1 cellular context compared by ENCODE assay signal in the genomic region with DNA sequence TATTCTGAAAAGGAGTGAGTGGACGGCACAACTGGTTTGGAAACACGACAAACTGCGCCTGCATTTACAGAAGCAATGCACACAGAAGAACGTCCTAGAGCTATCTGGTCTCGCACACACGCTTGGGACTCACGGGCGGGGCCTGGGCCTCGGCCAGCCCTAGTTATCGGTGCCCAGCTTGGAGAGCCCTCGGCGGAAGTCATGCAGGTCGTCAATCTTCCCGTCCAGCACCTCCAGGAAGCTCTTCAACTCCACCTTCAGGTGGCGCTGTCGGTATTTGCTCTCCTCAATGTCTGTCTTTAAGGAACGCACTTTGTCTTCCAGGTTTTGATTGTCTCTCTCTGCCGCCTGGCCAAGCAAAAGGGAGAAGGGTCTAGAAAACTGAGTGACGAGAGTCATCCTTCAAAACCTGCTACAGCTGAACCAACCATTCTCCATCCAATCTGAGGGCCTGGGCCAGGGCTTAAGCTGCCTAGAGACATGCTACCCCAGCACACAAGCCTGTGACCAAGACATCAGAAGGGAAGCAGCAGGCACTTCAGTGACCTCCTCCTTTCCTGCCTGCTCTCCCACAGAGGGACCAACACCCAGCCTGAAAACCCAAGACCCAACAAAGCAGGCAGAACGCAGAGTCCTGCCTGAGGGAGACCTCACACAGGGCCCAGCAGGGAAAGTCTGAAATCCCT.
TF ChIP-seq lines count a peak whose summit lies in the region.

No MANE protein-coding gene starts in this region.

TF ChIP-seq in K562, 482 proteins besides CTCF, POLR2A, EP300 and RAD21 (continued from another document and continues in another):
- TF ChIP-seq TGIF2 (CRISPR knock-in tag; IDR thresholded peaks at IDR 0.05) (no peak), CBX1 (IDR thresholded peaks at IDR 0.05; ENCODE audit: low read depth) (peak; percentile 37; the same call in 1 of the 2 replicates), RBM34 (IDR thresholded peaks at IDR 0.05; ENCODE audit: borderline replicate concordance, insufficient read depth, low read length) (no peak), PTTG1 (tag; IDR thresholded peaks at IDR 0.05; ENCODE audit: low read depth) (no peak), CEBPB (tag; IDR thresholded peaks at IDR 0.05) (no peak; the same call in 1 of the 2 replicates), CAMTA2 (CRISPR knock-in tag; conservative IDR thresholded peaks at IDR 0.05) (no peak), ZNF717 (CRISPR knock-in tag; IDR thresholded peaks at IDR 0.05) (no peak), ZNF431 (CRISPR knock-in tag; IDR thresholded peaks at IDR 0.05) (peak; percentile 60; the same call in 1 of the 2 replicates), ZNF133 (CRISPR knock-in tag; IDR thresholded peaks at IDR 0.05) (no peak), ARID1B (IDR thresholded peaks at IDR 0.05) (peak; percentile 97), TBL1XR1 (IDR thresholded peaks at IDR 0.05; ENCODE audit: low read length in 2 of 2) (peak; percentile 77 to 78), NFE2 (IDR thresholded peaks at IDR 0.05; ENCODE audit: low read depth) (peak; percentile 10; the same call in 1 of the 2 replicates), ZNF583 (CRISPR knock-in tag; IDR thresholded peaks at IDR 0.05) (no peak), MAFK (IDR thresholded peaks at IDR 0.05; ENCODE audit: low read length) (no peak), ZNF143 (CRISPR knock-in tag; IDR thresholded peaks at IDR 0.05) (no peak), FOXM1 (IDR thresholded peaks at IDR 0.05; ENCODE audit: low read depth) (peak; percentile 83), FOXM1 (CRISPR knock-in tag; IDR thresholded peaks at IDR 0.05; ENCODE audit: low read depth) (no peak), ILF3 (IDR thresholded peaks at IDR 0.05; ENCODE audit: borderline replicate concordance) (no peak), ZC3H11A (IDR thresholded peaks at IDR 0.05; ENCODE audit: low read depth, low read length) (peak; percentile 63; the same call in 1 of the 2 replicates), ZNF3 (CRISPR knock-in tag; IDR thresholded peaks at IDR 0.05) (no peak), TEAD4 (IDR thresholded peaks at IDR 0.05; ENCODE audit: low read length) (peak; percentile 95), TEAD4 (CRISPR knock-in tag; IDR thresholded peaks at IDR 0.05; ENCODE audit: borderline replicate concordance) (no peak)
- TF ChIP-seq, protein P1, sequence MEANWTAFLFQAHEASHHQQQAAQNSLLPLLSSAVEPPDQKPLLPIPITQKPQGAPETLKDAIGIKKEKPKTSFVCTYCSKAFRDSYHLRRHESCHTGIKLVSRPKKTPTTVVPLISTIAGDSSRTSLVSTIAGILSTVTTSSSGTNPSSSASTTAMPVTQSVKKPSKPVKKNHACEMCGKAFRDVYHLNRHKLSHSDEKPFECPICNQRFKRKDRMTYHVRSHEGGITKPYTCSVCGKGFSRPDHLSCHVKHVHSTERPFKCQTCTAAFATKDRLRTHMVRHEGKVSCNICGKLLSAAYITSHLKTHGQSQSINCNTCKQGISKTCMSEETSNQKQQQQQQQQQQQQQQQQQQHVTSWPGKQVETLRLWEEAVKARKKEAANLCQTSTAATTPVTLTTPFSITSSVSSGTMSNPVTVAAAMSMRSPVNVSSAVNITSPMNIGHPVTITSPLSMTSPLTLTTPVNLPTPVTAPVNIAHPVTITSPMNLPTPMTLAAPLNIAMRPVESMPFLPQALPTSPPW (CRISPR knock-in tag; IDR thresholded peaks at IDR 0.05), result peak; percentile 88
- TF ChIP-seq, protein P2, sequence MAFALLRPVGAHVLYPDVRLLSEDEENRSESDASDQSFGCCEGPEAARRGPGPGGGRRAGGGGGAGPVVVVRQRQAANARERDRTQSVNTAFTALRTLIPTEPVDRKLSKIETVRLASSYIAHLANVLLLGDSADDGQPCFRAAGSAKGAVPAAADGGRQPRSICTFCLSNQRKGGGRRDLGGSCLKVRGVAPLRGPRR (CRISPR knock-in tag; IDR thresholded peaks at IDR 0.05), result no peak
- TF ChIP-seq, protein P3, sequence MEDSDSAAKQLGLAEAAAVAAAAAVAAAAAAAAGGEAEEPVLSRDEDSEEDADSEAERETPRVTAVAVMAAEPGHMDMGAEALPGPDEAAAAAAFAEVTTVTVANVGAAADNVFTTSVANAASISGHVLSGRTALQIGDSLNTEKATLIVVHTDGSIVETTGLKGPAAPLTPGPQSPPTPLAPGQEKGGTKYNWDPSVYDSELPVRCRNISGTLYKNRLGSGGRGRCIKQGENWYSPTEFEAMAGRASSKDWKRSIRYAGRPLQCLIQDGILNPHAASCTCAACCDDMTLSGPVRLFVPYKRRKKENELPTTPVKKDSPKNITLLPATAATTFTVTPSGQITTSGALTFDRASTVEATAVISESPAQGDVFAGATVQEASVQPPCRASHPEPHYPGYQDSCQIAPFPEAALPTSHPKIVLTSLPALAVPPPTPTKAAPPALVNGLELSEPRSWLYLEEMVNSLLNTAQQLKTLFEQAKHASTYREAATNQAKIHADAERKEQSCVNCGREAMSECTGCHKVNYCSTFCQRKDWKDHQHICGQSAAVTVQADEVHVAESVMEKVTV (CRISPR knock-in tag; IDR thresholded peaks at IDR 0.05), result peak; percentile 86
- TF ChIP-seq, protein P4, sequence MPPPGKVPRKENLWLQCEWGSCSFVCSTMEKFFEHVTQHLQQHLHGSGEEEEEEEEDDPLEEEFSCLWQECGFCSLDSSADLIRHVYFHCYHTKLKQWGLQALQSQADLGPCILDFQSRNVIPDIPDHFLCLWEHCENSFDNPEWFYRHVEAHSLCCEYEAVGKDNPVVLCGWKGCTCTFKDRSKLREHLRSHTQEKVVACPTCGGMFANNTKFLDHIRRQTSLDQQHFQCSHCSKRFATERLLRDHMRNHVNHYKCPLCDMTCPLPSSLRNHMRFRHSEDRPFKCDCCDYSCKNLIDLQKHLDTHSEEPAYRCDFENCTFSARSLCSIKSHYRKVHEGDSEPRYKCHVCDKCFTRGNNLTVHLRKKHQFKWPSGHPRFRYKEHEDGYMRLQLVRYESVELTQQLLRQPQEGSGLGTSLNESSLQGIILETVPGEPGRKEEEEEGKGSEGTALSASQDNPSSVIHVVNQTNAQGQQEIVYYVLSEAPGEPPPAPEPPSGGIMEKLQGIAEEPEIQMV (tag; conservative IDR thresholded peaks at IDR 0.05; ENCODE audit: low read depth), result no peak
- TF ChIP-seq, protein P5, sequence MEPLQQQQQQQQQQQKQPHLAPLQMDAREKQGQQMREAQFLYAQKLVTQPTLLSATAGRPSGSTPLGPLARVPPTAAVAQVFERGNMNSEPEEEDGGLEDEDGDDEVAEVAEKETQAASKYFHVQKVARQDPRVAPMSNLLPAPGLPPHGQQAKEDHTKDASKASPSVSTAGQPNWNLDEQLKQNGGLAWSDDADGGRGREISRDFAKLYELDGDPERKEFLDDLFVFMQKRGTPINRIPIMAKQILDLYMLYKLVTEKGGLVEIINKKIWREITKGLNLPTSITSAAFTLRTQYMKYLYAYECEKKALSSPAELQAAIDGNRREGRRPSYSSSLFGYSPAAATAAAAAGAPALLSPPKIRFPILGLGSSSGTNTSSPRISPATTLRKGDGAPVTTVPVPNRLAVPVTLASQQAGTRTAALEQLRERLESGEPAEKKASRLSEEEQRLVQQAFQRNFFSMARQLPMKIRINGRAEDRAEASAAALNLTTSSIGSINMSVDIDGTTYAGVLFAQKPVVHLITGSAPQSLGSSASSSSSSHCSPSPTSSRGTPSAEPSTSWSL (CRISPR knock-in tag; IDR thresholded peaks at IDR 0.05; ENCODE audit: borderline replicate concordance), result no peak
- TF ChIP-seq, protein P6, sequence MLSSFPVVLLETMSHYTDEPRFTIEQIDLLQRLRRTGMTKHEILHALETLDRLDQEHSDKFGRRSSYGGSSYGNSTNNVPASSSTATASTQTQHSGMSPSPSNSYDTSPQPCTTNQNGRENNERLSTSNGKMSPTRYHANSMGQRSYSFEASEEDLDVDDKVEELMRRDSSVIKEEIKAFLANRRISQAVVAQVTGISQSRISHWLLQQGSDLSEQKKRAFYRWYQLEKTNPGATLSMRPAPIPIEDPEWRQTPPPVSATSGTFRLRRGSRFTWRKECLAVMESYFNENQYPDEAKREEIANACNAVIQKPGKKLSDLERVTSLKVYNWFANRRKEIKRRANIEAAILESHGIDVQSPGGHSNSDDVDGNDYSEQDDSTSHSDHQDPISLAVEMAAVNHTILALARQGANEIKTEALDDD (IDR thresholded peaks at IDR 0.05), result peak; percentile 90
- TF ChIP-seq, protein P7, sequence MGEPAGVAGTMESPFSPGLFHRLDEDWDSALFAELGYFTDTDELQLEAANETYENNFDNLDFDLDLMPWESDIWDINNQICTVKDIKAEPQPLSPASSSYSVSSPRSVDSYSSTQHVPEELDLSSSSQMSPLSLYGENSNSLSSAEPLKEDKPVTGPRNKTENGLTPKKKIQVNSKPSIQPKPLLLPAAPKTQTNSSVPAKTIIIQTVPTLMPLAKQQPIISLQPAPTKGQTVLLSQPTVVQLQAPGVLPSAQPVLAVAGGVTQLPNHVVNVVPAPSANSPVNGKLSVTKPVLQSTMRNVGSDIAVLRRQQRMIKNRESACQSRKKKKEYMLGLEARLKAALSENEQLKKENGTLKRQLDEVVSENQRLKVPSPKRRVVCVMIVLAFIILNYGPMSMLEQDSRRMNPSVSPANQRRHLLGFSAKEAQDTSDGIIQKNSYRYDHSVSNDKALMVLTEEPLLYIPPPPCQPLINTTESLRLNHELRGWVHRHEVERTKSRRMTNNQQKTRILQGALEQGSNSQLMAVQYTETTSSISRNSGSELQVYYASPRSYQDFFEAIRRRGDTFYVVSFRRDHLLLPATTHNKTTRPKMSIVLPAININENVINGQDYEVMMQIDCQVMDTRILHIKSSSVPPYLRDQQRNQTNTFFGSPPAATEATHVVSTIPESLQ (CRISPR knock-in tag; IDR thresholded peaks at IDR 0.05), result peak; percentile 46; the same call in 1 of the 2 replicates
- TF ChIP-seq, protein P8, sequence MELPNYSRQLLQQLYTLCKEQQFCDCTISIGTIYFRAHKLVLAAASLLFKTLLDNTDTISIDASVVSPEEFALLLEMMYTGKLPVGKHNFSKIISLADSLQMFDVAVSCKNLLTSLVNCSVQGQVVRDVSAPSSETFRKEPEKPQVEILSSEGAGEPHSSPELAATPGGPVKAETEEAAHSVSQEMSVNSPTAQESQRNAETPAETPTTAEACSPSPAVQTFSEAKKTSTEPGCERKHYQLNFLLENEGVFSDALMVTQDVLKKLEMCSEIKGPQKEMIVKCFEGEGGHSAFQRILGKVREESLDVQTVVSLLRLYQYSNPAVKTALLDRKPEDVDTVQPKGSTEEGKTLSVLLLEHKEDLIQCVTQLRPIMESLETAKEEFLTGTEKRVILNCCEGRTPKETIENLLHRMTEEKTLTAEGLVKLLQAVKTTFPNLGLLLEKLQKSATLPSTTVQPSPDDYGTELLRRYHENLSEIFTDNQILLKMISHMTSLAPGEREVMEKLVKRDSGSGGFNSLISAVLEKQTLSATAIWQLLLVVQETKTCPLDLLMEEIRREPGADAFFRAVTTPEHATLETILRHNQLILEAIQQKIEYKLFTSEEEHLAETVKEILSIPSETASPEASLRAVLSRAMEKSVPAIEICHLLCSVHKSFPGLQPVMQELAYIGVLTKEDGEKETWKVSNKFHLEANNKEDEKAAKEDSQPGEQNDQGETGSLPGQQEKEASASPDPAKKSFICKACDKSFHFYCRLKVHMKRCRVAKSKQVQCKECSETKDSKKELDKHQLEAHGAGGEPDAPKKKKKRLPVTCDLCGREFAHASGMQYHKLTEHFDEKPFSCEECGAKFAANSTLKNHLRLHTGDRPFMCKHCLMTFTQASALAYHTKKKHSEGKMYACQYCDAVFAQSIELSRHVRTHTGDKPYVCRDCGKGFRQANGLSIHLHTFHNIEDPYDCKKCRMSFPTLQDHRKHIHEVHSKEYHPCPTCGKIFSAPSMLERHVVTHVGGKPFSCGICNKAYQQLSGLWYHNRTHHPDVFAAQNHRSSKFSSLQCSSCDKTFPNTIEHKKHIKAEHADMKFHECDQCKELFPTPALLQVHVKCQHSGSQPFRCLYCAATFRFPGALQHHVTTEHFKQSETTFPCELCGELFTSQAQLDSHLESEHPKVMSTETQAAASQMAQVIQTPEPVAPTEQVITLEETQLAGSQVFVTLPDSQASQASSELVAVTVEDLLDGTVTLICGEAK (IDR thresholded peaks at IDR 0.05), result peak; percentile 81
- TF ChIP-seq, protein P8 (CRISPR knock-in tag; IDR thresholded peaks at IDR 0.05), result no peak
- TF ChIP-seq, protein P9, sequence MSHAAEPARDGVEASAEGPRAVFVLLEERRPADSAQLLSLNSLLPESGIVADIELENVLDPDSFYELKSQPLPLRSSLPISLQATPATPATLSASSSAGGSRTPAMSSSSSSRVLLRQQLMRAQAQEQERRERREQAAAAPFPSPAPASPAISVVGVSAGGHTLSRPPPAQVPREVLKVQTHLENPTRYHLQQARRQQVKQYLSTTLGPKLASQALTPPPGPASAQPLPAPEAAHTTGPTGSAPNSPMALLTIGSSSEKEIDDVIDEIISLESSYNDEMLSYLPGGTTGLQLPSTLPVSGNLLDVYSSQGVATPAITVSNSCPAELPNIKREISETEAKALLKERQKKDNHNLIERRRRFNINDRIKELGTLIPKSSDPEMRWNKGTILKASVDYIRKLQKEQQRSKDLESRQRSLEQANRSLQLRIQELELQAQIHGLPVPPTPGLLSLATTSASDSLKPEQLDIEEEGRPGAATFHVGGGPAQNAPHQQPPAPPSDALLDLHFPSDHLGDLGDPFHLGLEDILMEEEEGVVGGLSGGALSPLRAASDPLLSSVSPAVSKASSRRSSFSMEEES (CRISPR knock-in tag; IDR thresholded peaks at IDR 0.05), result no peak
